30 cellular contexts compared by ENCODE assay signal in the genomic region with DNA sequence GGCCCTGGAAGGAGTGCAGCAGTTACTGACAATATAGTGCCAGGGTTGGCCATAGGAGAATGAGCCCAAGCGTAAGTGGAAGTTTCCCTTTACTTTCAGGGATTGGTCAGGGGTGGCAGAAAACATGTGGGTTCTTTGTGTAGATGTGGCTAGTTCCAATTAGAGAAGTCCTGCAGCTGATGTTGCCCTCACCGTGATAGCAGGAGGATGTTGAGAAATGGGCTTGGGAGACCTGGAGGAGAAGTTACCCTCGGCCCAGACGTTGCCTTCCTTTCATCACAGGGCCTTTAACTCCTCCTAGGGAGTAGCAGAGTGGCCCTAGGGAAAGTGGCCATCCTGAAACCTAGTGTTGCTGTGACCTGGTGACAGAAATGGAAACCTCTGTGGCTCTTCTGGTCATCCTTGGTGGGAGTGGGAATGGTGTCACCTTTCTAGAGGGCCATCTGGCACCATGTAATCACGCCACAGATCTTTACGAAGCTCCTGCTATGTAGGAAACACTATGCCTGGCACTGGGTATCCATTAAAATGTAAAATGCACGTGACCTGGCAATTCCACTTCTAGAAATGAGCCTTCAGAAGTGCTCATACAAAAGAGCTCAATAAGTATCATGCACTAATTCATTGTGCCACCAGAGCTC. TPM values are rescaled to one million over a fixed set of nuclear protein-coding genes. Genes with fewer than 3 reads are reported as not detected.
DNase-seq lines count a peak whose midpoint lies in the region; ATAC-seq, FAIRE-seq and TF ChIP-seq lines count a peak whose summit lies in the region.
"Had no signal": no experiment of that assay in that cellular context is flagged by ENCODE, and none has a peak within 500 bp of the region (broad histone marks: within the 10 kb centered on the region; RNA-seq: fewer than 3 reads in every experiment).

No MANE protein-coding gene starts in this region.

- H3K36me3 ChIP-seq in liver (ENCODE audit: control insufficient read depth in 4 of 4, insufficient read depth in 3 of 4, low read depth in 1 of 4, low read length in 3 of 4) (no peaks in the 10 kb centered on the region), HepG2 (replicated peaks in 1 of 2; ENCODE audit: control insufficient read depth in 1 of 2, insufficient read depth in 2 of 2, low read length in 2 of 2) (no peaks in the 10 kb centered on the region), endodermal cell (ENCODE audit: control insufficient read depth, insufficient read depth, low read length) (no peaks in the 10 kb centered on the region), upper lobe of right lung (no peaks in the 10 kb centered on the region)
- H3K36me3 ChIP-seq: neural progenitor cell, tibial nerve had no signal

- no peak overlapping the region for H3K4me2 ChIP-seq in HepG2 (ENCODE audit: low read depth, low read length)
- H3K4me2 ChIP-seq: neural progenitor cell had no signal

- ATAC-seq in HepG2 (no peak), upper lobe of right lung (peak; percentile 44), GM18502 (IDR thresholded peaks at IDR 0.05; ENCODE audit: poor library complexity, unreplicated experiment) (no peak)
- ATAC-seq: A549, right cardiac atrium had no signal

- H3K4me3 ChIP-seq in liver (ENCODE audit: low read depth in 1 of 3, low read length in 3 of 3) (no peak overlapping the region), HepG2 (replicated peaks in 1 of 3; ENCODE audit: insufficient read depth in 1 of 3, low read depth in 2 of 3, low read length in 3 of 3) (no peak overlapping the region), endodermal cell (ENCODE audit: low read length) (no peak overlapping the region), upper lobe of right lung (no peak overlapping the region)
- H3K4me3 ChIP-seq: A549, esophagus muscularis mucosa, left lung, neural progenitor cell, SJSA1, tibial nerve had no signal

- TF ChIP-seq CTCF in liver (IDR thresholded peaks at IDR 0.05; ENCODE audit: low read depth, low read length, missing input control) = peak; percentile 1
- TF ChIP-seq CTCF in HepG2 (CRISPR knock-in tag; IDR thresholded peaks at IDR 0.05) = no peak
- no peak for TF ChIP-seq CTCF in endodermal cell (conservative IDR thresholded peaks at IDR 0.05)
- no peak for TF ChIP-seq CTCF in upper lobe of right lung (IDR thresholded peaks at IDR 0.05)

- H3K9me3 ChIP-seq in liver (ENCODE audit: control insufficient read depth in 4 of 4, low read length in 3 of 4) (no peaks in the 10 kb centered on the region), HepG2 (ENCODE audit: low read length) (no peaks in the 10 kb centered on the region), endodermal cell (ENCODE audit: control insufficient read depth, low read length) (no peaks in the 10 kb centered on the region), upper lobe of right lung (no peaks in the 10 kb centered on the region)
- H3K9me3 ChIP-seq: A549, esophagus muscularis mucosa, left lung, tibial nerve had no signal

- H3K9me3 Mint-ChIP-seq in endodermal cell = peaks cover 11% of the 10 kb centered on the region
- H3K9me3 Mint-ChIP-seq: activated CD4-positive, alpha-beta memory T cell treated with anti-CD3 and anti-CD28 coated beads for 36 hours; CD8-positive, alpha-beta memory T cell; neural progenitor cell had no signal

- in situ Hi-C loops in HepG2 (cut with HindIII; ENCODE audit: extremely low pct_ligation_motif_present, low pct_unique_long_range_greater_than_20kb) = no loop called here

- H4K20me1 ChIP-seq in HepG2 (ENCODE audit: insufficient read depth, low read length) = no peaks in the 10 kb centered on the region

- TF ChIP-seq EP300 in HepG2 (IDR thresholded peaks at IDR 0.05; ENCODE audit: low read depth in 2 of 2, low read length in 2 of 2) (no peak), HepG2 (CRISPR knock-in tag; IDR thresholded peaks at IDR 0.05; ENCODE audit: borderline replicate concordance) (no peak)

- no peak overlapping the region for H3K27ac Mint-ChIP-seq in endodermal cell
- H3K27ac Mint-ChIP-seq: activated CD4-positive, alpha-beta memory T cell treated with anti-CD3 and anti-CD28 coated beads for 36 hours; activated T-helper 1 cell treated with anti-CD3 and anti-CD28 coated beads, Interleukin-12 subunit alpha, Interleukin-12 subunit beta, Interleukin-2, Interleukin-4 antibody, amounts not matched to agents 30 ng/mL and 10 ng/mL and 1 ng/mL, durations not matched to agents 14 hours and 24 hours and 36 hours; CD8-positive, alpha-beta memory T cell; dendritic cell treated with granulocyte-macrophage colony-stimulating factor and Interleukin-4, amounts not matched to agents 40 ng/mL and 50 ng/mL, for 4 days; neural progenitor cell; T-helper 1 cell treated with Interleukin-12 subunit alpha and Interleukin-12 subunit beta and Interleukin-4 antibody, amounts not matched to agents 30 μg/mL and 1 μg/mL, for 36 hours had no signal

- CTCF ChIA-PET in HepG2 (lab: Yijun Ruan, JAX; ENCODE audit: low intra/inter-chr PET ratio, low total read pairs) = no interaction called here

- no peak for FAIRE-seq in HepG2 (lab: Jason Lieb, UNC)
- FAIRE-seq: A549 had no signal

- H2AFZ ChIP-seq in HepG2 (ENCODE audit: low read length) = no peak overlapping the region
- H2AFZ ChIP-seq: neural progenitor cell had no signal

- H3K9ac ChIP-seq in liver (ENCODE audit: low read depth in 1 of 2, low read length in 2 of 2) (no peak overlapping the region), HepG2 (ENCODE audit: insufficient read depth, low read depth, low read length) (no peak overlapping the region), endodermal cell (ENCODE audit: extremely low read depth, low read length, poor library complexity, severe bottlenecking) (no peak overlapping the region)
- H3K9ac ChIP-seq: neural progenitor cell had no signal

- no peaks in the 10 kb centered on the region for H3K79me2 ChIP-seq in HepG2 (ENCODE audit: insufficient read depth, low read length)

- H3K4me1 ChIP-seq in liver (ENCODE audit: control insufficient read depth in 4 of 4, insufficient read depth in 4 of 4, low read length in 3 of 4) (peaks cover 0 to 11% (median 0%) of the 10 kb centered on the region in 4 donors), HepG2 (ENCODE audit: insufficient read depth, low read length) (peaks cover 7% of the 10 kb centered on the region; the same call in 1 of the 2 replicates), endodermal cell (ENCODE audit: control insufficient read depth, insufficient read depth, low read length) (peaks cover 5% of the 10 kb centered on the region), upper lobe of right lung (peaks cover 5% of the 10 kb centered on the region)
- H3K4me1 ChIP-seq: tibial nerve had no signal

- peaks cover 44% of the 10 kb centered on the region for H3K4me1 Mint-ChIP-seq in endodermal cell

- peaks cover 36% of the 10 kb centered on the region for H3K36me3 Mint-ChIP-seq in endodermal cell (ENCODE audit: low read depth)
- H3K36me3 Mint-ChIP-seq: activated CD4-positive, alpha-beta memory T cell treated with anti-CD3 and anti-CD28 coated beads for 36 hours; neural progenitor cell had no signal

- no peak for TF ChIP-seq RAD21 in liver (IDR thresholded peaks at IDR 0.05)
- no peak for TF ChIP-seq RAD21 in HepG2 (CRISPR knock-in tag; IDR thresholded peaks at IDR 0.05)

- peaks cover 0 to 1% (median 0%) of the 10 kb centered on the region in 4 donors for H3K27me3 ChIP-seq in liver (ENCODE audit: control insufficient read depth in 4 of 4, insufficient read depth in 4 of 4, low read length in 3 of 4)
- peaks cover 0 to 31% of the 10 kb centered on the region in 2 experiments; a peak in 3 of 5 replicates for H3K27me3 ChIP-seq in HepG2 (ENCODE audit: control insufficient read depth in 1 of 2, insufficient read depth in 2 of 2, low read length in 2 of 2)
- H3K27me3 ChIP-seq in endodermal cell (ENCODE audit: control insufficient read depth, insufficient read depth, low read length, poor library complexity, severe bottlenecking) = no peaks in the 10 kb centered on the region
- H3K27me3 ChIP-seq in upper lobe of right lung = no peaks in the 10 kb centered on the region
- H3K27me3 ChIP-seq: neural progenitor cell, SJSA1, tibial nerve had no signal

- no peak overlapping the region for H3K4me3 Mint-ChIP-seq in endodermal cell
- H3K4me3 Mint-ChIP-seq: activated CD4-positive, alpha-beta memory T cell treated with anti-CD3 and anti-CD28 coated beads for 36 hours; activated T-helper 1 cell treated with anti-CD3 and anti-CD28 coated beads, Interleukin-12 subunit alpha, Interleukin-12 subunit beta, Interleukin-2, Interleukin-4 antibody, amounts not matched to agents 30 ng/mL and 10 ng/mL and 1 ng/mL, durations not matched to agents 14 hours and 24 hours and 36 hours; CD8-positive, alpha-beta memory T cell; dendritic cell treated with granulocyte-macrophage colony-stimulating factor and Interleukin-4, amounts not matched to agents 40 ng/mL and 50 ng/mL, for 4 days; H9; neural progenitor cell; T-helper 1 cell treated with Interleukin-12 subunit alpha and Interleukin-12 subunit beta and Interleukin-4 antibody, amounts not matched to agents 30 μg/mL and 1 μg/mL, for 36 hours had no signal

- 84% methylated on average over 7 of the region's 7 CpGs for WGBS in liver
- 50% methylated on average over 7 of the region's 7 CpGs for WGBS in HepG2 (ENCODE audit: low lambda C conversion rate)
- WGBS in endodermal cell (ENCODE audit: insufficient coverage in 1 of 2, insufficient read length in 1 of 2), 2 experiments = 95 to 96% methylated on average over 4 to 7 of the region's 7 CpGs

- intact Hi-C loops in HepG2 (cut with micrococcal nuclease; ENCODE audit: unreplicated experiment) = no loop called here
- intact Hi-C loops in upper lobe of right lung (cut with DNase I) = no loop called here

- H3K27me3 Mint-ChIP-seq in endodermal cell (ENCODE audit: insufficient read depth) = peaks cover 2% of the 10 kb centered on the region

- H3K27ac ChIP-seq in liver (ENCODE audit: low read depth in 1 of 2, low read length in 2 of 2) = no peak overlapping the region
- H3K27ac ChIP-seq in HepG2 (ENCODE audit: extremely low read length, insufficient read depth, low read length) = no peak overlapping the region
- H3K27ac ChIP-seq in endodermal cell (ENCODE audit: low read depth, low read length) = no peak overlapping the region
- H3K27ac ChIP-seq in upper lobe of right lung = no peak overlapping the region
- H3K27ac ChIP-seq: esophagus muscularis mucosa, neural progenitor cell, SJSA1, tibial nerve had no signal

- no TSS peak for BruUV-seq in HepG2 (replicated peaks; lab: Mats Ljungman, UMichigan)

- DNase-seq in HepG2 (ENCODE audit: low spot score) = no peak
- DNase-seq in NOMO-1 (lab: John Stamatoyannopoulos, UW; ENCODE audit: unreplicated experiment in 2 of 2) = peak; percentile 26 to 50
- peak; percentile 39 for DNase-seq in endodermal cell
- no peak for DNase-seq in upper lobe of right lung
- no peak for DNase-seq in stimulated activated CD4-positive, alpha-beta T cell treated with anti-CD3 and anti-CD28 coated beads, Interleukin-12 subunit alpha, Interleukin-12 subunit beta, amount 100 ng/mL, for 4 hours
- no peak for DNase-seq in stimulated activated CD4-positive, alpha-beta T cell treated with anti-CD3 and anti-CD28 coated beads, Interleukin-4, amount 100 ng/mL, for 1 hour
- DNase-seq: activated CD4-positive, CD25-positive, alpha-beta regulatory T cell treated with anti-CD3 and anti-CD28 coated beads, Interleukin-2, amount 50 U/mL, for 72 hours; activated naive CD4-positive, alpha-beta T cell treated with Interleukin-2 at 50 U/mL for 16 hours; CD8-positive, alpha-beta memory T cell; central memory CD4-positive, alpha-beta T cell; foreskin fibroblast; H9; islet precursor cell; left lung; NCI-H1105; NCI-H187 treated with DMSO at 0.1 percent for 48 hours; NCI-H2227 treated with DMSO at 0.1 percent for 48 hours had no signal

- POLR2A ChIA-PET in HepG2 (lab: Yijun Ruan, JAX) = no interaction called here

- TF ChIP-seq POLR2A in HepG2 (IDR thresholded peaks at IDR 0.05; ENCODE audit: insufficient read depth in 1 of 2, low read depth in 2 of 2, low read length in 2 of 2) = no peak

RNA-seq across cellular contexts. Expression of gene TMEM92, which starts 6.7 kb away (rescaled TPM):
- 1 to 10 TPM in 1 of 2 donors, under 1 TPM in 1; 0.05 to 2.8 TPM for total RNA-seq in liver
- 10 to 100 TPM in 1 of 2 donors, 1 to 10 TPM in 1; 5.3 to 17.9 TPM for polyA plus RNA-seq in liver
- not detected in 2 replicates for total RNA-seq in HepG2 (2016; rRNA removed; fragmentation: Illumina TruSeq; extraction: Trizol)
- total RNA-seq in HepG2 (2016; cell fraction: cytosol; rRNA removed; fragmentation: Illumina TruSeq; extraction: Trizol; ENCODE audit: low read depth) = not detected in 2 replicates
- not detected in 2 replicates for total RNA-seq in HepG2 (2016; cell fraction: insoluble cytoplasmic fraction; rRNA removed; fragmentation: Illumina TruSeq; extraction: Trizol)
- 0.14 TPM in 1 of 2 replicates, not detected in the other for total RNA-seq in HepG2 (2016; cell fraction: membrane; rRNA removed; fragmentation: Illumina TruSeq; extraction: Trizol)
- not detected in 2 replicates for total RNA-seq in HepG2 (2016; cell fraction: nucleus; rRNA removed; fragmentation: Illumina TruSeq; extraction: Trizol)
- polyA plus RNA-seq in HepG2 (2011; rRNA removed) = 0.07 and 0.10 TPM in 2 replicates
- polyA plus RNA-seq in HepG2 (2011; cell fraction: cytosol; rRNA removed) = 0.25 and 0.47 TPM in 2 replicates
- polyA plus RNA-seq in HepG2 (2011; cell fraction: nucleus; rRNA removed) = 0.07 and 0.08 TPM in 2 replicates
- 0.11 and 0.31 TPM in 2 replicates for polyA plus RNA-seq in HepG2 (2012)
- polyA plus RNA-seq in HepG2 (2016; cell fraction: cytosol; fragmentation: Illumina TruSeq; extraction: Trizol; ENCODE audit: low read depth) = 0.05 and 0.06 TPM in 2 replicates
- not detected in 2 replicates for polyA plus RNA-seq in HepG2 (2016; cell fraction: insoluble cytoplasmic fraction; fragmentation: Illumina TruSeq; extraction: Trizol; ENCODE audit: low read depth)
- 0.23 TPM in 1 of 2 replicates, not detected in the other for polyA plus RNA-seq in HepG2 (2016; cell fraction: membrane; fragmentation: Illumina TruSeq; extraction: Trizol; ENCODE audit: low read depth)
- not detected in 2 replicates for polyA plus RNA-seq in HepG2 (2016; cell fraction: nucleus; fragmentation: Illumina TruSeq; extraction: Trizol; ENCODE audit: insufficient read depth, low read depth)
- polyA minus RNA-seq in HepG2 (2011; rRNA and poly(A)+ RNA removed; ENCODE audit: low replicate concordance) = 0.32 and 15.1 TPM in 2 replicates
- not detected in 2 replicates for polyA minus RNA-seq in HepG2 (2011; cell fraction: cytosol; rRNA and poly(A)+ RNA removed)
- polyA minus RNA-seq in HepG2 (2011; cell fraction: nucleus; rRNA and poly(A)+ RNA removed) = not detected in 2 replicates
- 10 to 100 TPM; 34.3 to 35.8 TPM for total RNA-seq in endodermal cell
- 9.6 TPM for polyA plus RNA-seq in endodermal cell (2013, experiment 1 of 2)
- 8.7 TPM for polyA plus RNA-seq in endodermal cell (2013, experiment 2 of 2)
- 11.3 TPM for total RNA-seq in upper lobe of right lung
- total RNA-seq: CD8-positive, alpha-beta memory T cell; mesenteric fat pad; right cardiac atrium had no signal
- polyA plus RNA-seq: CD8-positive, alpha-beta memory T cell; right cardiac atrium had no signal

Comparison
In these comparisons a context has a peak if more than half of its experiments do, and no peak if none do; other contexts are left out.
1. DNase-seq: peak in NOMO-1 (2 of 2) and endodermal cell (single experiment); none in HepG2 (single experiment), upper lobe of right lung (single experiment), stimulated activated CD4-positive, alpha-beta T cell treated with anti-CD3 and anti-CD28 coated beads, Interleukin-12 subunit alpha, Interleukin-12 subunit beta, amount 100 ng/mL, for 4 hours (single experiment) and stimulated activated CD4-positive, alpha-beta T cell treated with anti-CD3 and anti-CD28 coated beads, Interleukin-4, amount 100 ng/mL, for 1 hour (single experiment).